Comparison of ENCODE assay signal across 26 cellular contexts in genomic region chr13:76759877-76760276, GRCh38.
DNase-seq lines count a peak whose midpoint lies in the region; ATAC-seq and TF ChIP-seq lines count a peak whose summit lies in the region.
"Had no signal": no experiment of that assay in that cellular context is flagged by ENCODE, and none has a peak within 500 bp of the region (broad histone marks: within the 10 kb centered on the region; RNA-seq: fewer than 3 reads in every experiment).

No MANE protein-coding gene starts in this region.

- ATAC-seq in GM18873 (IDR thresholded peaks at IDR 0.05; ENCODE audit: low FRiP score, unreplicated experiment): no peak
- ATAC-seq: effector memory CD8-positive, alpha-beta T cell; stimulated activated memory B cell treated with anti-CD40 and anti-IgM and Interleukin-4, amounts not matched to agents 10 μg/mL and 1 μg/mL and 100 μg/mL, for 72 hours had no signal

- intact Hi-C loops in ascending aorta (cut with DNase I) (no loop called here), tibial artery (cut with DNase I; ENCODE audit: low total_unique reads) (no loop called here)

- H3K9me3 ChIP-seq in ascending aorta: no peaks in the 10 kb centered on the region
- H3K9me3 ChIP-seq in tibial artery: no peaks in the 10 kb centered on the region
- H3K9me3 ChIP-seq: Caco-2, SJCRH30, upper lobe of left lung had no signal

- H3K27me3 ChIP-seq in ascending aorta (no peaks in the 10 kb centered on the region), tibial artery (no peaks in the 10 kb centered on the region)
- H3K27me3 ChIP-seq: SJCRH30, upper lobe of left lung had no signal

- H3K36me3 ChIP-seq in ascending aorta (no peaks in the 10 kb centered on the region), tibial artery (no peaks in the 10 kb centered on the region)
- H3K36me3 ChIP-seq: SJCRH30, upper lobe of left lung, WERI-Rb-1 had no signal

- H3K4me3 ChIP-seq in choroid plexus epithelial cell (ENCODE audit: low read depth, low read length) (no peak overlapping the region), ascending aorta (no peak overlapping the region), tibial artery (no peak overlapping the region)
- H3K4me3 ChIP-seq: SJCRH30, upper lobe of left lung had no signal

- no peak overlapping the region for H3K27ac ChIP-seq in ascending aorta
- H3K27ac ChIP-seq in tibial artery: no peak overlapping the region
- H3K27ac ChIP-seq: 22Rv1, C4-2B, SJCRH30, upper lobe of left lung, WERI-Rb-1 had no signal

- no peaks in the 10 kb centered on the region for H3K4me1 ChIP-seq in ascending aorta
- peaks cover 0 to 4% (median 0%) of the 10 kb centered on the region in 4 donors for H3K4me1 ChIP-seq in tibial artery
- H3K4me1 ChIP-seq: Caco-2, SJCRH30 had no signal

- peak; percentile 31 for DNase-seq in DMS53 (lab: John Stamatoyannopoulos, UW)
- DNase-seq in DMS53 treated with DMSO at 0.1 percent for 48 hours (lab: John Stamatoyannopoulos, UW; ENCODE audit: unreplicated experiment): no peak
- peak; percentile 61 for DNase-seq in NCI-H226
- peak; percentile 72 for DNase-seq in choroid plexus epithelial cell (ENCODE audit: low read depth)
- DNase-seq in myocyte (ENCODE audit: low read depth): peak; percentile 88
- DNase-seq in ascending aorta (ENCODE audit: low spot score in 2 of 2): no peak
- no peak for DNase-seq in tibial artery
- DNase-seq: activated CD4-positive, alpha-beta T cell treated with anti-CD3 and anti-CD28 coated beads for 4 hours; activated naive CD4-positive, alpha-beta T cell treated with anti-CD3 and anti-CD28 coated beads, Interleukin-2, amount 50 U/mL, for 16 hours; amniotic stem cell; Caco-2; cortex of kidney; effector memory CD8-positive, alpha-beta T cell; KBM-7; NCI-H2081; NCI-H774; nephron progenitor cell; SJCRH30; substantia nigra; T-helper 9 cell; upper lobe of left lung; WERI-Rb-1 had no signal

- TF ChIP-seq CTCF in choroid plexus epithelial cell (conservative IDR thresholded peaks at IDR 0.05; ENCODE audit: low read depth, low read length) (peak; percentile 35), ascending aorta (IDR thresholded peaks at IDR 0.05) (no peak), tibial artery (IDR thresholded peaks at IDR 0.05) (no peak)

Comparison
In these comparisons a context has a peak if more than half of its experiments do, and no peak if none do; other contexts are left out.
1. DNase-seq: peak in DMS53 (single experiment), NCI-H226 (single experiment), choroid plexus epithelial cell (single experiment) and myocyte (single experiment); none in DMS53 treated with DMSO at 0.1 percent for 48 hours (single experiment), ascending aorta (0 of 2) and tibial artery (0 of 2).